Comparison of ENCODE assay signal across 1 cellular context in the genomic region with DNA sequence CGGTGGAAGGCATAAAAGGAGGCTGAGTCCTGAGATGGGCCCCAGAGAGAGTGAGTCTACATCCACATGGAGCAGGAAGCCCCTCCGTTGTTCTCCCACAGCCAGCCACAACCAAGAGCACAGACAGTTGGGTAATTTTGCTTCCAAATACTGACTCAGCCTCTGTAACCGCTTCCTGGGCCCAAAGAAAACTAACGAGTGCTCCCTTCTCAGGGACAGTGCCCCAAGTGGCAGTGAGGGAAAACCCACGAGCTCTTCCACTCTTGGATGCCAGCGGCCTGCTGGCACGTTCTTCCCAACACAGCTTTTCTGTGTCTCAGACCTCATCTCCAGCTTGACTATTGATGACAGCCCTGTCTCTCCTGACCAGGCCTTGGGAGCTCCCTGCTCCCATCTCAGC.
TF ChIP-seq lines count a peak whose summit lies in the region.

No MANE protein-coding gene starts in this region.

TF ChIP-seq in K562, 482 proteins besides CTCF, POLR2A, EP300 and RAD21 (continued from another document):
- TF ChIP-seq OTX1 (CRISPR knock-in tag; IDR thresholded peaks at IDR 0.05): no peak
- TF ChIP-seq AFF4 (CRISPR knock-in tag; IDR thresholded peaks at IDR 0.05): no peak
- no peak for TF ChIP-seq HEY1 (CRISPR knock-in tag; IDR thresholded peaks at IDR 0.05; ENCODE audit: borderline replicate concordance)
- TF ChIP-seq, protein P1, sequence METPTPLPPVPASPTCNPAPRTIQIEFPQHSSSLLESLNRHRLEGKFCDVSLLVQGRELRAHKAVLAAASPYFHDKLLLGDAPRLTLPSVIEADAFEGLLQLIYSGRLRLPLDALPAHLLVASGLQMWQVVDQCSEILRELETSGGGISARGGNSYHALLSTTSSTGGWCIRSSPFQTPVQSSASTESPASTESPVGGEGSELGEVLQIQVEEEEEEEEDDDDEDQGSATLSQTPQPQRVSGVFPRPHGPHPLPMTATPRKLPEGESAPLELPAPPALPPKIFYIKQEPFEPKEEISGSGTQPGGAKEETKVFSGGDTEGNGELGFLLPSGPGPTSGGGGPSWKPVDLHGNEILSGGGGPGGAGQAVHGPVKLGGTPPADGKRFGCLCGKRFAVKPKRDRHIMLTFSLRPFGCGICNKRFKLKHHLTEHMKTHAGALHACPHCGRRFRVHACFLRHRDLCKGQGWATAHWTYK (CRISPR knock-in tag; IDR thresholded peaks at IDR 0.05): no peak
- no peak for TF ChIP-seq ZNF134 (CRISPR knock-in tag; conservative IDR thresholded peaks at IDR 0.05)
- no peak for TF ChIP-seq ZBTB8A (IDR thresholded peaks at IDR 0.05; ENCODE audit: partially characterized antibody)
- TF ChIP-seq AFF1 (IDR thresholded peaks at IDR 0.05; ENCODE audit: low read depth in 1 of 2, partially characterized antibody in 2 of 2): no peak
